In genomic region chr11:133078012-133078411, GRCh38 we compare ENCODE assay signal across 18 cellular contexts.
"Had no signal": no experiment of that assay in that cellular context is flagged by ENCODE, and none has a peak within 500 bp of the region (broad histone marks: within the 10 kb centered on the region; RNA-seq: fewer than 3 reads in every experiment).

No MANE protein-coding gene starts in this region.

- DNase-seq: activated CD4-positive, CD25-positive, alpha-beta regulatory T cell; activated CD4-positive, CD25-positive, alpha-beta regulatory T cell treated with anti-CD3 and anti-CD28 coated beads, Interleukin-2, amount 50 U/mL, for 72 hours; activated CD8-positive, alpha-beta memory T cell treated with anti-CD3 and anti-CD28 coated beads, Interleukin-2, amount 50 U/mL, for 4 hours; activated effector memory CD4-positive, alpha-beta T cell treated with anti-CD3 and anti-CD28 coated beads, Interleukin-2, amount 50 U/mL, for 16 hours; activated T-cell treated with anti-CD3 and anti-CD28 coated beads, Interleukin-2, amount 50 U/mL, for 1 hour; aorta; central memory CD4-positive, alpha-beta T cell; colonic mucosa; effector CD8-positive, alpha-beta T cell; esophagus squamous epithelium had no signal

- H3K36me3 ChIP-seq: adrenal gland, breast epithelium, cardiac muscle cell, colonic mucosa, esophagus squamous epithelium had no signal

- H3K27me3 ChIP-seq: adrenal gland, colonic mucosa had no signal

- ATAC-seq: activated CD4-positive, alpha-beta T cell treated with anti-CD3 and anti-CD28 coated beads for 36 hours; activated CD8-positive, alpha-beta memory T cell treated with anti-CD3 and anti-CD28 coated beads, Interleukin-2, amount 10 ng/mL, durations not matched to agents 7 days and 5 days; activated CD8-positive, alpha-beta T cell treated with anti-CD3 and anti-CD28 coated beads, Interleukin-2, amount 10 ng/mL, durations not matched to agents 7 days and 5 days; activated naive CD8-positive, alpha-beta T cell treated with anti-CD3 and anti-CD28 coated beads, Interleukin-2, amount 50 U/mL, for 24 hours had no signal

- H3K9me3 ChIP-seq: adrenal gland, breast epithelium, colonic mucosa, esophagus squamous epithelium had no signal

- H3K4me3 ChIP-seq: adrenal gland, breast epithelium, cardiac muscle cell, colonic mucosa, esophagus squamous epithelium had no signal

- H3K4me1 ChIP-seq: adrenal gland, breast epithelium, colonic mucosa had no signal

- H3K27ac ChIP-seq: adrenal gland, breast epithelium, cardiac muscle cell, colonic mucosa, epithelial cell of prostate, esophagus squamous epithelium had no signal
